10 cellular contexts compared by ENCODE assay signal in the genomic region with DNA sequence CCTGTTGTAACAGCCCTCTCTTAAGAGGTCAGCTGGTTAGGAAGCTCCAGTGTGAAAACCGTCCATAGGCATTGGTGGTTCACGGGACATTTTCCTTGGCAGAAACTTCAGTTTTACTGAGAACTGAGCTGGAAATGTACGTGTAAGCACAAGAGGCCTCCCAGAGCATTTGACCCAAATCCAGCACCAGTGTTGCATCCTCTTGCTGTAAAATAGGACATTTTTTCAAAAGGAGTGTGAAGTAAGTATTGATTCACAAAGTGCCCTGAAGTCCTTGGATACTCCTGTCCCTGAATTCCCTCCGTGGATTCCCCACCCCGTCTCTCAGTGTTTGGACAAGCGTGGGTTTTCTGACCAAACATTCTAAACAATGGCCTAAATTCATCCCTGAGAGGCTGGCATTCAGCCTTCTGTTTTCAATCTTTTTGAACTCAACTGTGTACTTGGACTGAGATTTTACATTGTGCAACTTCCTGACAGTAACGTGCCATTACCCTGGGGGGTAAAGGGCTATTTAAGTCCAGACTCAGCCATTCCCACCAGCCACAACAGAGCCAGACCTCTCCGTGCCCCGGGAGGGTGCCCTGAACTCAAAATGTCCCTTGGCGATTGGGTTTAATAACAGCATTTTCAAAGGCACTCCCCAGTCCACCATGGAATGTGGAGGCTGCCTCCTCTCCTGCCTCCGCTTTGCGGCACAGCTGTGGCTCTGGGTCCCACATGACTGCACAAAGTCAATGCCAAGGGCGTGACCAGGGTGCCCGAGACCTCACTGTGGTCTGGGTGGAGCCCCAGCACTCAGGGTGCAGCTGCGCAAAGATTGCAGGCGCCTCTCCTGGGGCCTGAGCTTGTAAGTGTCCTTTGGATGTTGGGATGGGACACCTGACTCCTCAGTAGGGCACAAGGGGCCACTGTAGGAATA.
A peak's percentile ranks its signal among the peaks of the same experiment; 100 is the strongest.
DNase-seq lines count a peak whose midpoint lies in the region; ATAC-seq, FAIRE-seq and TF ChIP-seq lines count a peak whose summit lies in the region.
"Had no signal": no experiment of that assay in that cellular context is flagged by ENCODE, and none has a peak within 500 bp of the region (broad histone marks: within the 10 kb centered on the region; RNA-seq: fewer than 3 reads in every experiment).

No MANE protein-coding gene starts in this region.

- no peaks in the 10 kb centered on the region for H3K9me3 ChIP-seq in K562 (replicated peaks; ENCODE audit: control insufficient read depth, insufficient read depth, low read depth, low read length)

- in situ Hi-C loops in K562 (cut with MboI), result no loop called here

- peak; percentile 59 for ATAC-seq in HG03342 (IDR thresholded peaks at IDR 0.05; ENCODE audit: unreplicated experiment)
- ATAC-seq in K562, result no peak
- no peak for ATAC-seq in GM19452 (IDR thresholded peaks at IDR 0.05; ENCODE audit: unreplicated experiment)

- peaks cover 0 to 6% of the 10 kb centered on the region in 2 experiments; a peak in 2 of 5 replicates for H3K4me1 ChIP-seq in K562 (replicated peaks in 1 of 2; ENCODE audit: control insufficient read depth in 2 of 2, insufficient read depth in 2 of 2, low read length in 2 of 2)

- H3K9ac ChIP-seq in K562 (ENCODE audit: insufficient read depth in 1 of 2, low read depth in 2 of 2, low read length in 2 of 2), result no peak overlapping the region
- H3K9ac ChIP-seq: KMS-11 had no signal

- H3K4me3 ChIP-seq in K562, result no peak overlapping the region

- CTCF ChIA-PET in K562 (lab: Yijun Ruan, JAX; ENCODE audit: low intra/inter-chr PET ratio), result no interaction called here

- no peak overlapping the region for H3K4me2 ChIP-seq in K562 (ENCODE audit: insufficient read depth, low read length)
- H3K4me2 ChIP-seq: KMS-11 had no signal

- no peaks in the 10 kb centered on the region for H3K36me3 ChIP-seq in K562 (ENCODE audit: control insufficient read depth, insufficient read depth, low read length)

- H3K27ac ChIP-seq in K562 (ENCODE audit: extremely low read depth, low read depth, low read length), result no peak overlapping the region
- H3K27ac ChIP-seq: KMS-11 had no signal

- intact Hi-C loops in K562 (cut with micrococcal nuclease), result no loop called here

- no peaks in the 10 kb centered on the region for H3K79me2 ChIP-seq in K562 (ENCODE audit: control insufficient read depth, insufficient read depth, low read length)

- H4K20me1 ChIP-seq in K562 (replicated peaks; ENCODE audit: control insufficient read depth, insufficient read depth, low read length), result no peaks in the 10 kb centered on the region; the same call in 1 of the 2 replicates

- POLR2A ChIA-PET in K562 (lab: Yijun Ruan, JAX), result no interaction called here

- no TSS peak for BruUV-seq in K562 (replicated peaks; lab: Mats Ljungman, UMichigan)

- DNase-seq in K562 (ENCODE audit: extremely low read depth in 1 of 4, low spot score in 3 of 4) (no peak), iris pigment epithelial cell (ENCODE audit: low read depth) (peak; percentile 28), smooth muscle cell of the brain vasculature (ENCODE audit: low read depth, low spot score) (peak; percentile 36), T1000 (lab: John Stamatoyannopoulos, UW) (no peak), cerebellar cortex (ENCODE audit: low spot score) (no peak)
- no peak for DNase-seq in activated CD4-positive, alpha-beta T cell treated with anti-CD3 and anti-CD28 coated beads for 1 hour
- DNase-seq: occipital lobe had no signal

- no peaks in the 10 kb centered on the region for H3K9me1 ChIP-seq in K562 (ENCODE audit: control insufficient read depth, insufficient read depth, low read length)

- peak; percentile 23 for FAIRE-seq in K562 (lab: Jason Lieb, UNC)

- no peak for TF ChIP-seq EP300 in K562 (IDR thresholded peaks at IDR 0.05; ENCODE audit: low read length)

- TF ChIP-seq POLR2A in K562 (conservative IDR thresholded peaks at IDR 0.05), result no peak

- H3K27me3 ChIP-seq in K562 (ENCODE audit: control insufficient read depth in 2 of 2, insufficient read depth in 2 of 2, low read length in 2 of 2), result peaks cover 34 to 82% of the 10 kb centered on the region in 2 experiments; a peak in 4 of 5 replicates

- WGBS in K562 (ENCODE audit: insufficient coverage, low coverage, missing lambda C conversion rate), result under 1% methylated on average over 16 of the region's 16 CpGs

- no peak for TF ChIP-seq RAD21 in K562 (CRISPR knock-in tag; conservative IDR thresholded peaks at IDR 0.05 in 1 of 2, IDR thresholded peaks at IDR 0.05 in 1 of 2)

- H2AFZ ChIP-seq in K562 (ENCODE audit: low read depth, low read length), result no peak overlapping the region

- TF ChIP-seq CTCF in K562 (IDR thresholded peaks at IDR 0.05 in 2 of 3, conservative IDR thresholded peaks at IDR 0.05 in 1 of 3; ENCODE audit: insufficient read depth in 2 of 3, low read depth in 1 of 3, low read length in 3 of 3), result no peak

TF ChIP-seq in K562, 482 proteins besides CTCF, POLR2A, EP300 and RAD21 (continues in another document):
- TF ChIP-seq ATF1 (CRISPR knock-in tag; IDR thresholded peaks at IDR 0.05), result no peak
- TF ChIP-seq ATF1 (tag; IDR thresholded peaks at IDR 0.05), result no peak
- TF ChIP-seq ZNF609 (CRISPR knock-in tag; IDR thresholded peaks at IDR 0.05; ENCODE audit: borderline replicate concordance), result no peak
- no peak for TF ChIP-seq NFE2 (IDR thresholded peaks at IDR 0.05; ENCODE audit: low read depth)
- TF ChIP-seq, protein P1, sequence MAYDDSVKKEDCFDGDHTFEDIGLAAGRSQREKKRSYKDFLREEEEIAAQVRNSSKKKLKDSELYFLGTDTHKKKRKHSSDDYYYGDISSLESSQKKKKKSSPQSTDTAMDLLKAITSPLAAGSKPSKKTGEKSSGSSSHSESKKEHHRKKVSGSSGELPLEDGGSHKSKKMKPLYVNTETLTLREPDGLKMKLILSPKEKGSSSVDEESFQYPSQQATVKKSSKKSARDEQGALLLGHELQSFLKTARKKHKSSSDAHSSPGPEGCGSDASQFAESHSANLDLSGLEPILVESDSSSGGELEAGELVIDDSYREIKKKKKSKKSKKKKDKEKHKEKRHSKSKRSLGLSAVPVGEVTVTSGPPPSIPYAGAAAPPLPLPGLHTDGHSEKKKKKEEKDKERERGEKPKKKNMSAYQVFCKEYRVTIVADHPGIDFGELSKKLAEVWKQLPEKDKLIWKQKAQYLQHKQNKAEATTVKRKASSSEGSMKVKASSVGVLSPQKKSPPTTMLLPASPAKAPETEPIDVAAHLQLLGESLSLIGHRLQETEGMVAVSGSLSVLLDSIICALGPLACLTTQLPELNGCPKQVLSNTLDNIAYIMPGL (CRISPR knock-in tag; IDR thresholded peaks at IDR 0.05), result no peak
- no peak for TF ChIP-seq ZNF780A (CRISPR knock-in tag; IDR thresholded peaks at IDR 0.05)
- no peak for TF ChIP-seq E2F3 (CRISPR knock-in tag; IDR thresholded peaks at IDR 0.05)
- TF ChIP-seq HEY1 (CRISPR knock-in tag; IDR thresholded peaks at IDR 0.05; ENCODE audit: borderline replicate concordance), result no peak
- no peak for TF ChIP-seq MCM3 (IDR thresholded peaks at IDR 0.05)
- no peak for TF ChIP-seq XRCC3 (IDR thresholded peaks at IDR 0.05)
- TF ChIP-seq, protein P2, sequence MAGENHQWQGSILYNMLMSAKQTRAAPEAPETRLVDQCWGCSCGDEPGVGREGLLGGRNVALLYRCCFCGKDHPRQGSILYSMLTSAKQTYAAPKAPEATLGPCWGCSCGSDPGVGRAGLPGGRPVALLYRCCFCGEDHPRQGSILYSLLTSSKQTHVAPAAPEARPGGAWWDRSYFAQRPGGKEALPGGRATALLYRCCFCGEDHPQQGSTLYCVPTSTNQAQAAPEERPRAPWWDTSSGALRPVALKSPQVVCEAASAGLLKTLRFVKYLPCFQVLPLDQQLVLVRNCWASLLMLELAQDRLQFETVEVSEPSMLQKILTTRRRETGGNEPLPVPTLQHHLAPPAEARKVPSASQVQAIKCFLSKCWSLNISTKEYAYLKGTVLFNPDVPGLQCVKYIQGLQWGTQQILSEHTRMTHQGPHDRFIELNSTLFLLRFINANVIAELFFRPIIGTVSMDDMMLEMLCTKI (IDR thresholded peaks at IDR 0.05; ENCODE audit: partially characterized antibody), result no peak

Comparison
In these comparisons a context has a peak if more than half of its experiments do, and no peak if none do; other contexts are left out.
1. DNase-seq: peak in iris pigment epithelial cell (single experiment) and smooth muscle cell of the brain vasculature (single experiment); none in K562 (0 of 4), T1000 (single experiment), activated CD4-positive, alpha-beta T cell treated with anti-CD3 and anti-CD28 coated beads for 1 hour (single experiment) and cerebellar cortex (single experiment).